6 cellular contexts compared by ENCODE assay signal in the genomic region with DNA sequence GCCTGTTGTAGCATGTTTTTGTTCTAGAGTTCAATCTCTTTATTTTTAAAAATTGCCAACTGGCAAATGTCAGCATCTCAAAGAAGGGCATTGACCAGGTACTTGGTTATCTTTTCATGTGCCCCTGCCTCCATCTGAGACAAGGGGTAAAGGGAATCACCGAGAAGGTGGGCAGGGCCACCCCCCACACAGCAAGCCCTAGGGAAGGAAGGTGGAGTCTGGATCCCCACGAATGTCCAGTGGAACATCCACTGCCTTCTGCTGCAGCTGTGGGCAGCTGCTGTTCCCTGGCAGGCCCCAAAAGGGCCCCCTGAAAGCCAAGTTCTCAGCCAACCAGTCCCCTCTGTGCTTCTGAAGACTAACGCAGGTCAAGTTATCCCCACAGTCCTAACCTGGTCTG.
"Had no signal": no experiment of that assay in that cellular context is flagged by ENCODE, and none has a peak within 500 bp of the region (broad histone marks: within the 10 kb centered on the region; RNA-seq: fewer than 3 reads in every experiment).

No MANE protein-coding gene starts in this region.

- H3K27ac Mint-ChIP-seq: GM23338, H9 had no signal

- H3K4me3 Mint-ChIP-seq: GM23338, H9 had no signal

- DNase-seq: H9, HCEC 1CT, IMR-90, KG1 had no signal

- ATAC-seq: GM23338, K562 had no signal

- H3K9me3 Mint-ChIP-seq: GM23338, H9 had no signal

- H3K4me3 ChIP-seq: GM23338, K562 had no signal
